ENCODE assay signal across 8 cellular contexts in genomic region chr2:127526142-127526939, GRCh38. TPM values are rescaled to one million over a fixed set of nuclear protein-coding genes. Genes with fewer than 3 reads are reported as not detected.
DNase-seq lines count a peak whose midpoint lies in the region; ATAC-seq, FAIRE-seq and TF ChIP-seq lines count a peak whose summit lies in the region.

IWS1 (minus strand) TSS chr2:127526489; CDS start chr2:127526208, 281 bp downstream.

- peaks cover 11% of the 10 kb centered on the region for H3K23me2 ChIP-seq in H1 (ENCODE audit: low read depth, low read length)

- TF ChIP-seq CTCF in H1 (IDR thresholded peaks at IDR 0.05; ENCODE audit: control extremely low read depth in 1 of 3, insufficient read depth in 1 of 3, low read depth in 1 of 3, low read length in 3 of 3), result 0 out of 4 replicates have a peak, but pooled peaks of 1 of the 3 experiments have one; percentile 13

- H2AFZ ChIP-seq in H1 (ENCODE audit: low read length), result peak within 1 kb of the TSS; percentile 99

- H3K27me3 ChIP-seq in H1 (replicated peaks in 1 of 4; ENCODE audit: control insufficient read depth in 3 of 4, extremely low read depth in 1 of 4, insufficient read depth in 3 of 4, low read length in 3 of 4), result no peaks in the 10 kb centered on the region

- H3K4me2 ChIP-seq in H1 (ENCODE audit: insufficient read depth in 1 of 2, low read depth in 2 of 2, low read length in 2 of 2), result peak within 1 kb of the TSS; percentile 87 to 90

- H3K27ac ChIP-seq in H1 (ENCODE audit: low read depth, low read length), result peak within 1 kb of the TSS; percentile 96

- 2% methylated on average over 62 of the region's 66 CpGs; no CpG with 5 or more reads in 1 of the 2 experiments for WGBS in H1 (ENCODE audit: extremely low coverage in 1 of 2, insufficient coverage in 1 of 2, insufficient read length in 1 of 2, insufficient replicate concordance in 2 of 2, low coverage in 1 of 2, low lambda C conversion rate in 2 of 2, missing lambda C conversion rate in 1 of 2), 2 experiments

- FAIRE-seq in HTR-8/SVneo (lab: Jason Lieb, UNC) (peak; percentile 83), H1 (lab: Jason Lieb, UNC) (no peak)

- peaks cover 7% of the 10 kb centered on the region for H3K36me3 Mint-ChIP-seq in memory B cell

- peak within 1 kb of the TSS; percentile 96 for H3K4me3 Mint-ChIP-seq in memory B cell

- H3K79me2 ChIP-seq in H1 (ENCODE audit: control insufficient read depth in 1 of 2, insufficient read depth in 2 of 2, low read length in 2 of 2), result peaks cover 19 to 47% of the 10 kb centered on the region in 2 experiments

- H3K14ac ChIP-seq in H1 (ENCODE audit: insufficient read length), result no peak within 1 kb of the TSS

- H2BK5ac ChIP-seq in H1 (ENCODE audit: low read depth, low read length), result peak within 1 kb of the TSS; percentile 92

- no peaks in the 10 kb centered on the region for H3K9me3 Mint-ChIP-seq in memory B cell

- no peak for TF ChIP-seq EP300 in H1 (IDR thresholded peaks at IDR 0.05; ENCODE audit: borderline replicate concordance in 1 of 2, low read depth in 2 of 2, low read length in 2 of 2)

- H2BK120ac ChIP-seq in H1 (replicated peaks; ENCODE audit: low read depth, low read length), result no peak within 1 kb of the TSS

- CTCF ChIA-PET in H1 (lab: Charles Lee; ENCODE audit: partially characterized antibody), result interaction anchor here (0.9 to 1.0 kb wide), 2 partner anchors 118 to 123 kb away, joined by 3 read pairs; no protein-coding TSS in a partner anchor

- peak within 1 kb of the TSS; percentile 56 for H4K91ac ChIP-seq in H1 (replicated peaks; ENCODE audit: insufficient read length, low read length)

- DNase-seq in COR-L47 (lab: John Stamatoyannopoulos, UW), result peak; percentile 97
- peak; percentile 91 for DNase-seq in HTR-8/SVneo (ENCODE audit: insufficient read length, low spot score)
- peak; percentile 94 for DNase-seq in NOMO-1 treated with dmso at 0.1 percent for 144 hours (lab: John Stamatoyannopoulos, UW; ENCODE audit: unreplicated experiment)
- peak; percentile 84 to 86 (median 85) for DNase-seq in activated CD8-positive, alpha-beta memory T cell treated with anti-CD3 and anti-CD28 coated beads for 48 hours (ENCODE audit: low read depth in 2 of 3, low spot score in 2 of 3)
- peak; percentile 88 to 93 for DNase-seq in H1 (ENCODE audit: low read depth in 1 of 2, low spot score in 2 of 2)
- DNase-seq in memory B cell (ENCODE audit: low spot score in 2 of 2), result peak; percentile 82 to 83
- peak; percentile 87 for DNase-seq in stimulated activated CD8-positive, alpha-beta memory T cell treated with anti-CD3 and anti-CD28 coated beads, Interleukin-12 subunit alpha, Interleukin-12 subunit beta, amount 100 ng/mL, for 24 hours (ENCODE audit: extremely low read depth)

- peaks cover 0 to 9% (median 7%) of the 10 kb centered on the region in 4 experiments; a peak in 4 of 7 replicates for H3K4me1 ChIP-seq in H1 (replicated peaks in 1 of 4; ENCODE audit: control insufficient read depth in 3 of 4, insufficient read depth in 4 of 4, low read length in 3 of 4)

- H4K8ac ChIP-seq in H1 (ENCODE audit: extremely low read depth, insufficient read depth, low read length), result peak within 1 kb of the TSS; percentile 98; the same call in 1 of the 2 replicates

- peak within 1 kb of the TSS; percentile 72 to 88 (median 81) for H3K4me3 ChIP-seq in H1 (ENCODE audit: extremely low read depth in 1 of 4, insufficient read depth in 2 of 4, low read depth in 3 of 4, low read length in 4 of 4)

- POLR2A ChIA-PET in H1 (lab: Charles Lee; ENCODE audit: partially characterized antibody), result interaction anchor here (0.6 to 4.0 kb wide), 30 partner anchors 8 to 206 kb away, joined by 3 to 48 read pairs (median 4); no protein-coding TSS in a partner anchor

- H2BK15ac ChIP-seq in H1 (ENCODE audit: low read length), result peak within 1 kb of the TSS; percentile 78

- no peak for TF ChIP-seq RAD21 in H1 (IDR thresholded peaks at IDR 0.05 in 1 of 2, conservative IDR thresholded peaks at IDR 0.05 in 1 of 2; ENCODE audit: low read depth in 2 of 2, low read length in 2 of 2)

- peak within 1 kb of the TSS; percentile 43; the same call in 1 of the 2 replicates for H2AK5ac ChIP-seq in H1 (ENCODE audit: low read depth, low read length)

- peak; percentile 79 to 94 for TF ChIP-seq POLR2A in H1 (IDR thresholded peaks at IDR 0.05; ENCODE audit: control extremely low read depth in 1 of 2, low read depth in 2 of 2, low read length in 2 of 2)

- no peaks in the 10 kb centered on the region; the same call in 1 of the 2 replicates for H3K79me1 ChIP-seq in H1 (ENCODE audit: low read depth, low read length)

- H2BK20ac ChIP-seq in H1 (ENCODE audit: low read length), result 0 out of 2 replicates have a peak within 1 kb of the TSS, but pooled peaks have one; percentile 38

- no peak within 1 kb of the TSS for H3K23ac ChIP-seq in H1 (ENCODE audit: insufficient read length)

- peak within 1 kb of the TSS; percentile 92 to 98 (median 94) for H3K9ac ChIP-seq in H1 (replicated peaks in 1 of 4; ENCODE audit: extremely low read depth in 1 of 4, low read depth in 3 of 4, low read length in 3 of 4)

- peak within 1 kb of the TSS; percentile 94 for H4K5ac ChIP-seq in H1 (ENCODE audit: insufficient read length, low read depth, low read length)

- H3K36me3 ChIP-seq in H1 (ENCODE audit: control insufficient read depth in 2 of 4, insufficient read depth in 4 of 4, low read length in 3 of 4), result peaks cover 0 to 18% (median 10%) of the 10 kb centered on the region in 4 experiments; a peak in 5 of 8 replicates

- peaks cover 0 to 6% of the 10 kb centered on the region in 2 experiments; a peak in 1 of 4 replicates for H3K9me3 ChIP-seq in H1 (ENCODE audit: insufficient read depth in 2 of 2, low read depth in 1 of 2, low read length in 1 of 2)

- peak within 1 kb of the TSS; percentile 24 for H3K4ac ChIP-seq in H1 (replicated peaks; ENCODE audit: insufficient read length, low read depth, low read length)

- H3K27ac Mint-ChIP-seq in memory B cell, result peak within 1 kb of the TSS; percentile 99

- peaks cover 2% of the 10 kb centered on the region for H3K27me3 Mint-ChIP-seq in memory B cell

- peak within 1 kb of the TSS; percentile 96 for H3K18ac ChIP-seq in H1 (ENCODE audit: extremely low read depth, low read length)

- H3K56ac ChIP-seq in H1 (replicated peaks; ENCODE audit: insufficient read length, low read depth, low read length), result peak within 1 kb of the TSS; percentile 49

- H3K4me1 Mint-ChIP-seq in memory B cell, result peaks cover 21% of the 10 kb centered on the region

- peak within 1 kb of the TSS; percentile 98 for H2BK12ac ChIP-seq in H1 (ENCODE audit: low read depth, low read length)

- H4K20me1 ChIP-seq in H1 (replicated peaks in 1 of 2; ENCODE audit: control insufficient read depth in 1 of 2, insufficient read depth in 2 of 2, low read length in 2 of 2), result peaks cover 4 to 5% of the 10 kb centered on the region in 2 experiments

- peak; percentile 74 for ATAC-seq in GM21367 (IDR thresholded peaks at IDR 0.05; ENCODE audit: unreplicated experiment)
- ATAC-seq in memory B cell (ENCODE audit: low read depth), result peak; percentile 88

TF ChIP-seq in H1, 55 proteins besides CTCF, POLR2A, EP300 and RAD21 (continues in another document):
- no peak for TF ChIP-seq TCF12 (IDR thresholded peaks at IDR 0.05; ENCODE audit: low read depth, low read length)
- TF ChIP-seq CHD2 (IDR thresholded peaks at IDR 0.05; ENCODE audit: low read length), result no peak
- TF ChIP-seq HDAC2 (IDR thresholded peaks at IDR 0.05; ENCODE audit: borderline replicate concordance in 1 of 2, low read depth in 2 of 2, low read length in 2 of 2), result peak in 1 of 2 experiments; percentile 6; a peak in 1 of 4 replicates
- TF ChIP-seq BRCA1 (IDR thresholded peaks at IDR 0.05; ENCODE audit: low read depth, low read length), result no peak
- TF ChIP-seq SRF (IDR thresholded peaks at IDR 0.05; ENCODE audit: low read depth, low read length), result no peak
- no peak for TF ChIP-seq BCL11A (IDR thresholded peaks at IDR 0.05; ENCODE audit: low read depth in 2 of 2, low read length in 2 of 2)
- no peak for TF ChIP-seq ZNF274 (IDR thresholded peaks at IDR 0.05; ENCODE audit: borderline replicate concordance, extremely low read depth, low read length)
- no peak for TF ChIP-seq MAFK (IDR thresholded peaks at IDR 0.05; ENCODE audit: low read depth, low read length)
- TF ChIP-seq GABPA (IDR thresholded peaks at IDR 0.05; ENCODE audit: borderline replicate concordance, insufficient read depth, low read length), result no peak
- peak; percentile 43; the same call in 1 of the 2 replicates for TF ChIP-seq SIX5 (IDR thresholded peaks at IDR 0.05; ENCODE audit: low read depth, low read length)
- no peak for TF ChIP-seq SP2 (IDR thresholded peaks at IDR 0.05; ENCODE audit: low read length)
- TF ChIP-seq TEAD4 (IDR thresholded peaks at IDR 0.05; ENCODE audit: low read depth, low read length), result 0 out of 2 replicates have a peak, but pooled peaks have one; percentile 38
- peak; percentile 97 for TF ChIP-seq YY1 (IDR thresholded peaks at IDR 0.05; ENCODE audit: low read depth, low read length)
- 0 out of 2 replicates have a peak, but pooled peaks have one; percentile 6 for TF ChIP-seq EGR1 (IDR thresholded peaks at IDR 0.05; ENCODE audit: borderline replicate concordance, low read depth, low read length)
- peak; percentile 76 for TF ChIP-seq SAP30 (IDR thresholded peaks at IDR 0.05; ENCODE audit: insufficient read depth, insufficient replicate concordance, low read length)
- peak; percentile 74 for TF ChIP-seq TAF7 (optimal IDR thresholded peaks at IDR 0.05; ENCODE audit: borderline replicate concordance, low read depth, low read length)
- no peak for TF ChIP-seq NANOG (IDR thresholded peaks at IDR 0.05; ENCODE audit: insufficient read depth, low read depth, low read length, poor library complexity, severe bottlenecking)
- peak; percentile 87 for TF ChIP-seq PHF8 (conservative IDR thresholded peaks at IDR 0.05; ENCODE audit: low read depth, low read length)
- peak; percentile 85 for TF ChIP-seq TAF1 (IDR thresholded peaks at IDR 0.05; ENCODE audit: low read depth, low read length)
- peak; percentile 80 for TF ChIP-seq CREB1 (IDR thresholded peaks at IDR 0.05)

RNA-seq across cellular contexts. Expression of gene IWS1, which starts in this region (rescaled TPM):
- total RNA-seq in H1 (2021; fragmentation: NEBNext Ultra II Directional; extraction: Animal tissue kit (Norgen Biotek cat#: 25700)), result 64.7 and 64.8 TPM in 2 replicates
- 15.9 and 18.4 TPM in 2 replicates for polyA plus RNA-seq in H1 (2011; rRNA removed)
- polyA plus RNA-seq in H1 (2011; cell fraction: cytosol; rRNA removed), result 46.4 TPM
- polyA plus RNA-seq in H1 (2011; cell fraction: nucleus; rRNA removed), result 18.5 TPM
- 52.2 to 82.9 TPM (median 60.2 TPM) in 4 replicates for polyA plus RNA-seq in H1 (2012, experiment 1 of 2)
- polyA plus RNA-seq in H1 (2012, experiment 2 of 2), result 3.6 TPM
- 41.3 TPM for polyA plus RNA-seq in H1 (2013, experiment 1 of 2)
- 42.9 TPM for polyA plus RNA-seq in H1 (2013, experiment 2 of 2)
- 26.3 and 28.4 TPM in 2 replicates for polyA minus RNA-seq in H1 (2011; rRNA and poly(A)+ RNA removed)
- 40.9 TPM for polyA minus RNA-seq in H1 (2011; cell fraction: cytosol; rRNA and poly(A)+ RNA removed)
- 36.8 TPM for polyA minus RNA-seq in H1 (2011; cell fraction: nucleus; rRNA and poly(A)+ RNA removed)

Comparison
In these comparisons a context has a peak if more than half of its experiments do, and no peak if none do; other contexts are left out.
1. Peak in every context shown above with its lines: DNase-seq, ATAC-seq, H3K4me3 ChIP-seq and H3K27ac ChIP-seq.